Comparison of ENCODE assay signal across 33 cellular contexts in genomic region chr2:223582001-223582400, GRCh38. TPM values are rescaled to one million over a fixed set of nuclear protein-coding genes. Genes with fewer than 3 reads are reported as not detected.
"Had no signal": no experiment of that assay in that cellular context is flagged by ENCODE, and none has a peak within 500 bp of the region (broad histone marks: within the 10 kb centered on the region; RNA-seq: fewer than 3 reads in every experiment).

No MANE protein-coding gene starts in this region.

- H3K4me1 Mint-ChIP-seq: activated naive CD4-positive, alpha-beta T cell treated with anti-CD3 and anti-CD28 coated beads, Interleukin-2, amount 10 ng/mL, durations not matched to agents 7 days and 5 days; activated naive CD8-positive, alpha-beta T cell treated with anti-CD3 and anti-CD28 coated beads, Interleukin-2, amount 50 U/mL, for 24 hours; central memory CD8-positive, alpha-beta T cell had no signal

- H3K27ac ChIP-seq: breast epithelium, esophagus muscularis mucosa, left lung, lower lobe of right lung, spleen, testis, transverse colon, uterus, VCaP had no signal

- H3K36me3 Mint-ChIP-seq: activated naive CD4-positive, alpha-beta T cell treated with anti-CD3 and anti-CD28 coated beads, Interleukin-2, amount 10 ng/mL, durations not matched to agents 7 days and 5 days had no signal

- H3K27me3 Mint-ChIP-seq: activated naive CD4-positive, alpha-beta T cell treated with anti-CD3 and anti-CD28 coated beads, Interleukin-2, amount 10 ng/mL, durations not matched to agents 7 days and 5 days had no signal

- DNase-seq: activated CD4-positive, alpha-beta T cell treated with anti-CD3 and anti-CD28 coated beads for 48 hours; activated CD4-positive, alpha-beta T cell treated with anti-CD3 and anti-CD28 coated beads, Interleukin-2, amount 50 U/mL, for 48 hours; activated CD8-positive, alpha-beta memory T cell treated with anti-CD3 and anti-CD28 coated beads, Interleukin-2, amount 50 U/mL, for 4 hours; activated gamma-delta T cell; activated naive CD4-positive, alpha-beta T cell treated with anti-CD3 and anti-CD28 coated beads, Interleukin-2, amount 10 ng/mL, durations not matched to agents 7 days and 5 days; activated naive CD8-positive, alpha-beta T cell treated with anti-CD3 and anti-CD28 coated beads, Interleukin-2, amount 50 U/mL, for 24 hours; activated T-cell treated with anti-CD3 and anti-CD28 coated beads, Interleukin-2, amount 50 U/mL, for 24 hours; amygdala; dermis blood vessel endothelial cell; effector CD4-positive, alpha-beta T cell; foreskin melanocyte; left lung; lower lobe of right lung; mesendoderm; mucosa of descending colon; nephron progenitor cell; nucleus accumbens; right cardiac atrium; spleen; stimulated activated naive CD8-positive, alpha-beta T cell treated with anti-CD3 and anti-CD28 coated beads, Interleukin-15, Interleukin-2, amounts not matched to agents 100 U/mL and 50 U/mL, for 24 hours; SW 1271; T-helper 9 cell; testis; transverse colon; uterus had no signal

- H3K9me3 Mint-ChIP-seq: activated naive CD4-positive, alpha-beta T cell treated with anti-CD3 and anti-CD28 coated beads, Interleukin-2, amount 10 ng/mL, durations not matched to agents 7 days and 5 days; activated naive CD8-positive, alpha-beta T cell treated with anti-CD3 and anti-CD28 coated beads, Interleukin-2, amount 50 U/mL, for 24 hours; activated T-cell treated with anti-CD3 and anti-CD28 coated beads, Interleukin-2, amount 50 U/mL, for 24 hours; central memory CD8-positive, alpha-beta T cell; nephron progenitor cell; T-helper 1 cell treated with Interleukin-12 subunit alpha and Interleukin-12 subunit beta and Interleukin-4 antibody, amounts not matched to agents 30 μg/mL and 1 μg/mL, for 36 hours had no signal

- FAIRE-seq: TTC549 had no signal

- H3K4me3 Mint-ChIP-seq: activated naive CD4-positive, alpha-beta T cell treated with anti-CD3 and anti-CD28 coated beads, Interleukin-2, amount 10 ng/mL, durations not matched to agents 7 days and 5 days; activated naive CD8-positive, alpha-beta T cell treated with anti-CD3 and anti-CD28 coated beads, Interleukin-2, amount 50 U/mL, for 24 hours; activated T-cell treated with anti-CD3 and anti-CD28 coated beads, Interleukin-2, amount 50 U/mL, for 24 hours; central memory CD8-positive, alpha-beta T cell; nephron progenitor cell; T-helper 1 cell treated with Interleukin-12 subunit alpha and Interleukin-12 subunit beta and Interleukin-4 antibody, amounts not matched to agents 30 μg/mL and 1 μg/mL, for 36 hours had no signal

- H3K4me3 ChIP-seq: breast epithelium, esophagus muscularis mucosa, left lung, lower lobe of right lung, mucosa of descending colon, spleen, testis, transverse colon, uterus had no signal

- H3K9me3 ChIP-seq: breast epithelium, esophagus muscularis mucosa, left lung, lower lobe of right lung, mucosa of descending colon, spleen, testis, transverse colon, uterus had no signal

- ATAC-seq: activated naive CD8-positive, alpha-beta T cell treated with anti-CD3 and anti-CD28 coated beads, Interleukin-2, amount 50 U/mL, for 24 hours; left lung; lower lobe of right lung; mucosa of descending colon; right cardiac atrium; stimulated activated naive CD8-positive, alpha-beta T cell treated with anti-CD3 and anti-CD28 coated beads, Interleukin-15, Interleukin-2, amounts not matched to agents 100 U/mL and 50 U/mL, for 24 hours had no signal

- H3K27ac Mint-ChIP-seq: activated naive CD4-positive, alpha-beta T cell treated with anti-CD3 and anti-CD28 coated beads, Interleukin-2, amount 10 ng/mL, durations not matched to agents 7 days and 5 days; activated naive CD8-positive, alpha-beta T cell treated with anti-CD3 and anti-CD28 coated beads, Interleukin-2, amount 50 U/mL, for 24 hours; activated T-cell treated with anti-CD3 and anti-CD28 coated beads, Interleukin-2, amount 50 U/mL, for 24 hours; nephron progenitor cell; T-helper 1 cell treated with Interleukin-12 subunit alpha and Interleukin-12 subunit beta and Interleukin-4 antibody, amounts not matched to agents 30 μg/mL and 1 μg/mL, for 36 hours had no signal

- H3K27me3 ChIP-seq: breast epithelium, esophagus muscularis mucosa, left lung, spleen, testis, transverse colon, uterus had no signal

- H3K4me1 ChIP-seq: breast epithelium, esophagus muscularis mucosa, lower lobe of right lung, testis, transverse colon, uterus had no signal

- H3K36me3 ChIP-seq: breast epithelium, esophagus muscularis mucosa, left lung, lower lobe of right lung, spleen, transverse colon, uterus had no signal

RNA-seq across cellular contexts. Expression of gene SCG2, which starts 20.2 kb away (rescaled TPM):
- total RNA-seq: activated CD8-positive, alpha-beta memory T cell treated with anti-CD3 and anti-CD28 coated beads for 36 hours; pulmonary artery endothelial cell had no signal
